In genomic region chr2:233047667-233048066, GRCh38 we compare ENCODE assay signal across 20 cellular contexts. TPM values are rescaled to one million over a fixed set of nuclear protein-coding genes. Genes with fewer than 3 reads are reported as not detected.
DNase-seq lines count a peak whose midpoint lies in the region; ATAC-seq and TF ChIP-seq lines count a peak whose summit lies in the region.
"Had no signal": no experiment of that assay in that cellular context is flagged by ENCODE, and none has a peak within 500 bp of the region (broad histone marks: within the 10 kb centered on the region; RNA-seq: fewer than 3 reads in every experiment).

No MANE protein-coding gene starts in this region.

- H3K27ac ChIP-seq in dorsolateral prefrontal cortex: peak overlapping the region in 31 of 59 donors; percentile 1 to 76 (median 50)
- H3K27ac ChIP-seq in suprapubic skin: peak overlapping the region; percentile 14
- H3K27ac ChIP-seq: 22Rv1, PC-9 had no signal

- H3K4me1 Mint-ChIP-seq in T-helper 1 cell treated with Interleukin-12 subunit alpha and Interleukin-12 subunit beta and Interleukin-4 antibody, amounts not matched to agents 30 μg/mL and 1 μg/mL, for 36 hours (ENCODE audit: low read depth): no peaks in the 10 kb centered on the region

- peaks cover 31% of the 10 kb centered on the region for H3K4me1 ChIP-seq in suprapubic skin

- no peaks in the 10 kb centered on the region for H3K36me3 Mint-ChIP-seq in T-helper 1 cell treated with Interleukin-12 subunit alpha and Interleukin-12 subunit beta and Interleukin-4 antibody, amounts not matched to agents 30 μg/mL and 1 μg/mL, for 36 hours (ENCODE audit: low read depth)
- H3K36me3 Mint-ChIP-seq: CD14-positive monocyte had no signal

- no peak for TF ChIP-seq EP300 in suprapubic skin (IDR thresholded peaks at IDR 0.05)

- peaks cover 28% of the 10 kb centered on the region for H3K27me3 Mint-ChIP-seq in T-helper 1 cell treated with Interleukin-12 subunit alpha and Interleukin-12 subunit beta and Interleukin-4 antibody, amounts not matched to agents 30 μg/mL and 1 μg/mL, for 36 hours (ENCODE audit: low read depth)

- ATAC-seq in HG03280 (IDR thresholded peaks at IDR 0.05; ENCODE audit: unreplicated experiment): no peak

- 62% methylated on average over 9 of the region's 9 CpGs for WGBS in suprapubic skin

- DNase-seq in T-helper 1 cell (no peak), dorsolateral prefrontal cortex (peak in 7 of 10 donors; percentile 44 to 83 (median 69)), middle frontal gyrus (ENCODE audit: extremely low spot score, low spot score) (peak; percentile 55), suprapubic skin (ENCODE audit: low spot score in 2 of 2) (peak in 1 of 2 donors; percentile 17), AML-193 (lab: John Stamatoyannopoulos, UW) (no peak), cerebellum (ENCODE audit: low spot score) (no peak)
- DNase-seq: DMS79 treated with DMSO at 0.1 percent for 48 hours, H9, IMR-90, NCI-H1048, NCI-H1436, NCI-H1930, NCI-H345, NCI-H526, PC-9 had no signal

- peak overlapping the region; percentile 21 for H3K27ac Mint-ChIP-seq in T-helper 1 cell treated with Interleukin-12 subunit alpha and Interleukin-12 subunit beta and Interleukin-4 antibody, amounts not matched to agents 30 μg/mL and 1 μg/mL, for 36 hours
- H3K27ac Mint-ChIP-seq: CD14-positive monocyte, H9 had no signal

- no peaks in the 10 kb centered on the region for H3K9me3 ChIP-seq in suprapubic skin

- no peaks in the 10 kb centered on the region for H3K36me3 ChIP-seq in suprapubic skin

- H3K4me3 ChIP-seq in dorsolateral prefrontal cortex: no peak overlapping the region
- no peak overlapping the region for H3K4me3 ChIP-seq in suprapubic skin
- H3K4me3 ChIP-seq: PC-9 had no signal

- no peaks in the 10 kb centered on the region for H3K9me3 Mint-ChIP-seq in T-helper 1 cell treated with Interleukin-12 subunit alpha and Interleukin-12 subunit beta and Interleukin-4 antibody, amounts not matched to agents 30 μg/mL and 1 μg/mL, for 36 hours
- H3K9me3 Mint-ChIP-seq: CD14-positive monocyte, H9 had no signal

- no peak for TF ChIP-seq CTCF in dorsolateral prefrontal cortex (IDR thresholded peaks at IDR 0.05 in 54 of 56, conservative IDR thresholded peaks at IDR 0.05 in 2 of 56; ENCODE audit: low read depth in 1 of 56, partially characterized antibody in 56 of 56)
- no peak for TF ChIP-seq CTCF in suprapubic skin (IDR thresholded peaks at IDR 0.05)

- no peak overlapping the region for H3K4me3 Mint-ChIP-seq in T-helper 1 cell treated with Interleukin-12 subunit alpha and Interleukin-12 subunit beta and Interleukin-4 antibody, amounts not matched to agents 30 μg/mL and 1 μg/mL, for 36 hours
- H3K4me3 Mint-ChIP-seq: CD14-positive monocyte, H9 had no signal

- intact Hi-C loops in dorsolateral prefrontal cortex (cut with DNase I): loop anchor here (5.0 kb wide), 4 partner anchors 160 to 445 kb away; no protein-coding TSS in a partner anchor

- H3K27me3 ChIP-seq in dorsolateral prefrontal cortex (no peaks in the 10 kb centered on the region), suprapubic skin (no peaks in the 10 kb centered on the region)

- TF ChIP-seq POLR2A in suprapubic skin (IDR thresholded peaks at IDR 0.05): no peak

RNA-seq across cellular contexts. Expression of gene INPP5D, which starts 12.5 kb away (rescaled TPM):
- 10 to 100 TPM in 117 of 120 experiments, 1 to 10 TPM in 3; 5.0 to 38.5 (median 18.8) TPM for total RNA-seq in dorsolateral prefrontal cortex
- 10 to 100 TPM in 2 of 4 donors, 1 to 10 TPM in 2; 6.5 to 18.7 (median 11.5) TPM for total RNA-seq in suprapubic skin
- 4.9 TPM for total RNA-seq in cerebellum

RNA-seq across cellular contexts. Expression of gene NEU2, which starts 15.2 kb away (rescaled TPM):
- total RNA-seq in dorsolateral prefrontal cortex (not detected), suprapubic skin (10 to 100 TPM in 1 of 4 donors, 1 to 10 TPM in 3; 1.7 to 19.9 (median 5.8) TPM), cerebellum (not detected)
- total RNA-seq: H9, IMR-90, MCF 10A, PC-9 had no signal

RNA-seq across cellular contexts. Expression of gene NGEF, which starts 34.6 kb away (rescaled TPM):
- total RNA-seq in dorsolateral prefrontal cortex (100 to 1,000 TPM in 119 of 120 experiments, 10 to 100 TPM in 1; 68.9 to 303 (median 203) TPM), suprapubic skin (10 to 100 TPM; 14.4 to 25.0 (median 17.9) TPM), cerebellum (12.2 TPM)

Comparison
In these comparisons a context has a peak if more than half of its experiments do, and no peak if none do; other contexts are left out.
1. DNase-seq: peak in dorsolateral prefrontal cortex (7 of 10) and middle frontal gyrus (single experiment); none in T-helper 1 cell (0 of 5), AML-193 (0 of 2) and cerebellum (single experiment).